5 cellular contexts compared by ENCODE assay signal in the genomic region with DNA sequence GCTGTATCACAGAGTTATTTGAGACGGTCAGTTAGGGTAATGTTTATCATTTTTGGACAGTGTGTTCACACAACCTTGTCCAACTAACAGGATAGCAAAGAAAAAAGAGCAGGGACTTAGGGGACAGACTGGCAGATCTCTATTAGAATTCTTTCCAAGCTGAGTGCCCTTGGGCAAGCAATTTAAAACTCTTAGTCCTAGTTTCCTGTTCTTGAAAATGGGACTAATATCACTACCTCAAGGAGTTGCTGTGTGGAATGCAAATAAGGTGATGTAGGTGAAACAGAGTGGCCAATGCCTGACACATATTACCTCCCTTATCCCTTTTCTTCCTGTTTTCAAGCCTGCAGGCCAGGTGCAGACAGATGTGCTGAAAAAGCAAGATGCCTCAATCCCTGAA.
"Had no signal": no experiment of that assay in that cellular context is flagged by ENCODE, and none has a peak within 500 bp of the region (broad histone marks: within the 10 kb centered on the region; RNA-seq: fewer than 3 reads in every experiment).

No MANE protein-coding gene starts in this region.

- H3K36me3 Mint-ChIP-seq: IgD-negative memory B cell had no signal

- H3K9ac ChIP-seq: GM23248 had no signal

- DNase-seq: GM23248, H9, HCEC 1CT, KBM-7 had no signal

- H3K27ac ChIP-seq: GM23248 had no signal

- H2AFZ ChIP-seq: GM23248 had no signal

- H3K4me3 ChIP-seq: GM23248 had no signal

- H3K4me3 Mint-ChIP-seq: H9, IgD-negative memory B cell had no signal

- H3K27ac Mint-ChIP-seq: H9, IgD-negative memory B cell had no signal

- H3K4me1 Mint-ChIP-seq: IgD-negative memory B cell had no signal

- H3K9me3 Mint-ChIP-seq: H9 had no signal
